ENCODE assay signal across 1 cellular context in the genomic region with DNA sequence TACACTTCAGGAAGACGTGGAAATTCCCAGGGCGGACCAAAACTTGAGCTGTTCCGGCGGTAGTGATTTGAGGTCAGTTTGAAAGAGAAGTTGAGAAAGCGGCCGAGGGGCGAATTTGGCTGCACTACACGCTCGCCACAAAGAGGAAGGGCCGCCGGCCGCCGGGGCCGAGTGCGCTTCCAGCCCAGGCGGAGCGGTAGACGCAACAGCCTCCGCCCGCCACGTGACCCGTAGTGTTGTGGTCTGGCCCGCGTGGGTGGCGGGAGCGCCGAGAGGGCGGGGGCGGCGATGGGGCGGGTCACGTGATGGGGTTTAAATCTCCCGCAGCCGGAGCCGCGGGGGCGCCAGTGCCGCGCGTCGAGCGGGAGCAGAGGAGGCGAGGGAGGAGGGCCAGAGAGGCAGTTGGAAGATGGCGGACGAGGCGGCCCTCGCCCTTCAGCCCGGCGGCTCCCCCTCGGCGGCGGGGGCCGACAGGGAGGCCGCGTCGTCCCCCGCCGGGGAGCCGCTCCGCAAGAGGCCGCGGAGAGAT.
TF ChIP-seq lines count a peak whose summit lies in the region.

Gene SIRT1, plus strand, starts transcription at position 344 of the 529 bp plus-strand sequence. Its CDS starts 66 bp downstream, at position 410.

TF ChIP-seq in H1, 55 proteins besides CTCF, POLR2A, EP300 and RAD21:
- peak; percentile 83 for TF ChIP-seq E2F6 (IDR thresholded peaks at IDR 0.05)
- no peak for TF ChIP-seq KDM5A (IDR thresholded peaks at IDR 0.05; ENCODE audit: low read length)
- TF ChIP-seq NANOG (IDR thresholded peaks at IDR 0.05; ENCODE audit: insufficient read depth, low read depth, low read length, poor library complexity, severe bottlenecking): peak; percentile 40
- no peak for TF ChIP-seq SAP30 (IDR thresholded peaks at IDR 0.05; ENCODE audit: insufficient read depth, insufficient replicate concordance, low read length)
- peak; percentile 82; the same call in 1 of the 2 replicates for TF ChIP-seq PHF8 (conservative IDR thresholded peaks at IDR 0.05; ENCODE audit: low read depth, low read length)
- no peak for TF ChIP-seq KDM1A (IDR thresholded peaks at IDR 0.05; ENCODE audit: borderline replicate concordance, low read length)
- peak; percentile 92 for TF ChIP-seq YY1 (IDR thresholded peaks at IDR 0.05; ENCODE audit: low read depth, low read length)
- TF ChIP-seq MAFK (IDR thresholded peaks at IDR 0.05; ENCODE audit: low read depth, low read length): no peak
- TF ChIP-seq TBP (IDR thresholded peaks at IDR 0.05; ENCODE audit: low read depth, low read length): peak; percentile 95
- TF ChIP-seq SIN3A (conservative IDR thresholded peaks at IDR 0.05 in 1 of 2, IDR thresholded peaks at IDR 0.05 in 1 of 2; ENCODE audit: low read depth in 1 of 2, low read length in 2 of 2): peak in 1 of 2 experiments; percentile 89; a peak in 2 of 4 replicates
- TF ChIP-seq JUND (IDR thresholded peaks at IDR 0.05; ENCODE audit: low read length): peak; percentile 58; the same call in 1 of the 2 replicates
- no peak for TF ChIP-seq CBX5 (IDR thresholded peaks at IDR 0.05; ENCODE audit: low read depth, low read length)
- no peak for TF ChIP-seq CHD7 (IDR thresholded peaks at IDR 0.05; ENCODE audit: insufficient replicate concordance, low read length)
- no peak for TF ChIP-seq SRF (IDR thresholded peaks at IDR 0.05; ENCODE audit: low read depth, low read length)
- 0 out of 2 replicates have a peak, but pooled peaks have one; percentile 5 for TF ChIP-seq TEAD4 (IDR thresholded peaks at IDR 0.05; ENCODE audit: low read depth, low read length)
- no peak; the same call in 1 of the 2 replicates for TF ChIP-seq CHD1 (IDR thresholded peaks at IDR 0.05; ENCODE audit: low read depth, low read length)
- peak; percentile 96 for TF ChIP-seq TAF7 (optimal IDR thresholded peaks at IDR 0.05; ENCODE audit: borderline replicate concordance, low read depth, low read length)
- TF ChIP-seq SP2 (IDR thresholded peaks at IDR 0.05; ENCODE audit: low read length): no peak
- no peak for TF ChIP-seq SIRT6 (IDR thresholded peaks at IDR 0.05; ENCODE audit: low read length)
- no peak for TF ChIP-seq SUZ12 (IDR thresholded peaks at IDR 0.05; ENCODE audit: low read length)
- no peak for TF ChIP-seq NRF1 (IDR thresholded peaks at IDR 0.05; ENCODE audit: low read depth, low read length)
- no peak for TF ChIP-seq SP1 (IDR thresholded peaks at IDR 0.05; ENCODE audit: low read depth, low read length)
- TF ChIP-seq POLR2AphosphoS5 (IDR thresholded peaks at IDR 0.05; ENCODE audit: low read depth, low read length): peak; percentile 99
- TF ChIP-seq POU5F1 (IDR thresholded peaks at IDR 0.05; ENCODE audit: low read depth, low read length): no peak
- TF ChIP-seq, protein P1, sequence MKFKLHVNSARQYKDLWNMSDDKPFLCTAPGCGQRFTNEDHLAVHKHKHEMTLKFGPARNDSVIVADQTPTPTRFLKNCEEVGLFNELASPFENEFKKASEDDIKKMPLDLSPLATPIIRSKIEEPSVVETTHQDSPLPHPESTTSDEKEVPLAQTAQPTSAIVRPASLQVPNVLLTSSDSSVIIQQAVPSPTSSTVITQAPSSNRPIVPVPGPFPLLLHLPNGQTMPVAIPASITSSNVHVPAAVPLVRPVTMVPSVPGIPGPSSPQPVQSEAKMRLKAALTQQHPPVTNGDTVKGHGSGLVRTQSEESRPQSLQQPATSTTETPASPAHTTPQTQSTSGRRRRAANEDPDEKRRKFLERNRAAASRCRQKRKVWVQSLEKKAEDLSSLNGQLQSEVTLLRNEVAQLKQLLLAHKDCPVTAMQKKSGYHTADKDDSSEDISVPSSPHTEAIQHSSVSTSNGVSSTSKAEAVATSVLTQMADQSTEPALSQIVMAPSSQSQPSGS (IDR thresholded peaks at IDR 0.05; ENCODE audit: low read length): no peak
- TF ChIP-seq BACH1 (IDR thresholded peaks at IDR 0.05; ENCODE audit: low read length): no peak
- TF ChIP-seq ASH2L (IDR thresholded peaks at IDR 0.05; ENCODE audit: low read length): no peak
- peak; percentile 43; the same call in 1 of the 2 replicates for TF ChIP-seq CHD2 (IDR thresholded peaks at IDR 0.05; ENCODE audit: low read length)
- no peak for TF ChIP-seq BRCA1 (IDR thresholded peaks at IDR 0.05; ENCODE audit: low read depth, low read length)
- peak; percentile 23 for TF ChIP-seq EZH2 (IDR thresholded peaks at IDR 0.05; ENCODE audit: low read depth, low read length, severe bottlenecking)
- TF ChIP-seq MAX (IDR thresholded peaks at IDR 0.05): peak; percentile 98
- TF ChIP-seq TAF1 (IDR thresholded peaks at IDR 0.05; ENCODE audit: low read depth, low read length): peak; percentile 99
- no peak for TF ChIP-seq HDAC6 (IDR thresholded peaks at IDR 0.05; ENCODE audit: low read depth, low read length)
- TF ChIP-seq RFX5 (IDR thresholded peaks at IDR 0.05; ENCODE audit: borderline replicate concordance, low read depth, low read length): no peak
- no peak for TF ChIP-seq CTBP2 (IDR thresholded peaks at IDR 0.05; ENCODE audit: borderline replicate concordance, insufficient read depth, insufficient read length, low read length)
- TF ChIP-seq JUN (IDR thresholded peaks at IDR 0.05; ENCODE audit: low read depth, low read length): no peak
- TF ChIP-seq TCF12 (IDR thresholded peaks at IDR 0.05; ENCODE audit: low read depth, low read length): no peak
- TF ChIP-seq RNF2 (IDR thresholded peaks at IDR 0.05; ENCODE audit: borderline replicate concordance, low read depth, low read length, missing control alignments, poor library complexity, severe bottlenecking): no peak
- TF ChIP-seq EGR1 (IDR thresholded peaks at IDR 0.05; ENCODE audit: borderline replicate concordance, low read depth, low read length): peak; percentile 100
- TF ChIP-seq CREB1 (IDR thresholded peaks at IDR 0.05): peak; percentile 71
- peak; percentile 38 for TF ChIP-seq RBBP5 (IDR thresholded peaks at IDR 0.05; ENCODE audit: borderline replicate concordance, low read depth, low read length)
- TF ChIP-seq SP4 (IDR thresholded peaks at IDR 0.05; ENCODE audit: low read length): no peak
- TF ChIP-seq SIX5 (IDR thresholded peaks at IDR 0.05; ENCODE audit: low read depth, low read length): no peak
- TF ChIP-seq BCL11A (IDR thresholded peaks at IDR 0.05; ENCODE audit: low read depth in 2 of 2, low read length in 2 of 2): no peak
- TF ChIP-seq HDAC2 (IDR thresholded peaks at IDR 0.05; ENCODE audit: borderline replicate concordance in 1 of 2, low read depth in 2 of 2, low read length in 2 of 2): no peak
- TF ChIP-seq RXRA (IDR thresholded peaks at IDR 0.05; ENCODE audit: insufficient read depth, low read depth, low read length): no peak
- peak; percentile 84 for TF ChIP-seq GTF2F1 (IDR thresholded peaks at IDR 0.05; ENCODE audit: borderline replicate concordance, low read depth, low read length)
- no peak for TF ChIP-seq FOSL1 (IDR thresholded peaks at IDR 0.05; ENCODE audit: insufficient read depth, low read depth, low read length)
- TF ChIP-seq, protein P2, sequence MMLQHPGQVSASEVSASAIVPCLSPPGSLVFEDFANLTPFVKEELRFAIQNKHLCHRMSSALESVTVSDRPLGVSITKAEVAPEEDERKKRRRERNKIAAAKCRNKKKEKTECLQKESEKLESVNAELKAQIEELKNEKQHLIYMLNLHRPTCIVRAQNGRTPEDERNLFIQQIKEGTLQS (IDR thresholded peaks at IDR 0.05; ENCODE audit: insufficient read depth, low read depth, low read length): peak; percentile 91
- no peak for TF ChIP-seq CBX8 (IDR thresholded peaks at IDR 0.05; ENCODE audit: borderline replicate concordance, low read depth, low read length)
- no peak for TF ChIP-seq CEBPB (IDR thresholded peaks at IDR 0.05; ENCODE audit: low read depth, low read length)
- peak; percentile 98 for TF ChIP-seq USF2 (IDR thresholded peaks at IDR 0.05; ENCODE audit: low read length)
- TF ChIP-seq GABPA (IDR thresholded peaks at IDR 0.05; ENCODE audit: borderline replicate concordance, insufficient read depth, low read length): no peak
- TF ChIP-seq ZNF274 (IDR thresholded peaks at IDR 0.05; ENCODE audit: borderline replicate concordance, extremely low read depth, low read length): no peak
- peak; percentile 7 for TF ChIP-seq KDM4A (IDR thresholded peaks at IDR 0.05; ENCODE audit: low read depth, low read length, severe bottlenecking)
